1 cellular context compared by ENCODE assay signal in the genomic region with DNA sequence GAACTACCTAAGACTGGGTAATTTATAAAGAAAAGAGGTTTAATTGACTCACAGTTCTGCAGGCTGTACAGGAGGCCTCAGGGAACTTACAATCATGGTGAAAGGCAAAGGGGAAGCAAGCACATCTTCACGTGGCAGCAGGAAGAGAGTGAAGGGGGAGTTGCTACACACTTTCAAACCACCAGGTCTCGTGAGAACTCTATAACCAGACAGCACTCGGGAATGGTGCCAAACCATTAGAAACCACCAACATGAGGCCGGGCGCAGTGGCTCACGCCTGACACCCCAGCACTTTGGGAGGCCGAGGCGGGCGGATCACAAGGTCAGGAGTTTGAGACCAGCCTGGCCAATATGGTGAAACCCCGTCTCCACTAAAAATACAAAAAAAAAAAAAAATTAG.
TF ChIP-seq lines count a peak whose summit lies in the region.

No MANE protein-coding gene starts in this region.

TF ChIP-seq in HepG2, 621 proteins besides CTCF, POLR2A, EP300 and RAD21:
- TF ChIP-seq CHD2 (IDR thresholded peaks at IDR 0.05; ENCODE audit: low read depth, low read length): peak; percentile 62; the same call in 1 of the 2 replicates
